Comparison of ENCODE assay signal across 25 cellular contexts in genomic region chr9:114169940-114170791, GRCh38. TPM values are rescaled to one million over a fixed set of nuclear protein-coding genes. Genes with fewer than 3 reads are reported as not detected.
DNase-seq lines count a peak whose midpoint lies in the region; ATAC-seq and TF ChIP-seq lines count a peak whose summit lies in the region.
"Had no signal": no experiment of that assay in that cellular context is flagged by ENCODE, and none has a peak within 500 bp of the region (broad histone marks: within the 10 kb centered on the region; RNA-seq: fewer than 3 reads in every experiment).

No MANE protein-coding gene starts in this region.

- H3K27ac ChIP-seq in endodermal cell (ENCODE audit: low read depth, low read length) (peak overlapping the region; percentile 50), neural progenitor cell (no peak overlapping the region), tibial artery (peak overlapping the region; percentile 59 to 67)
- H3K27ac ChIP-seq: HL-60, pancreas, transverse colon had no signal

- H3K9me3 ChIP-seq in endodermal cell (ENCODE audit: control insufficient read depth, low read length) (no peaks in the 10 kb centered on the region), neural progenitor cell (ENCODE audit: low read depth) (no peaks in the 10 kb centered on the region), tibial artery (no peaks in the 10 kb centered on the region)
- H3K9me3 ChIP-seq: MG63, pancreas, transverse colon had no signal

- no peak overlapping the region for H3K4me2 ChIP-seq in neural progenitor cell

- 76 to 90% methylated on average over 10 to 23 of the region's 23 CpGs for WGBS in endodermal cell (ENCODE audit: insufficient coverage in 1 of 2, insufficient read length in 1 of 2), 2 experiments

- no peaks in the 10 kb centered on the region for H3K27me3 Mint-ChIP-seq in endodermal cell (ENCODE audit: insufficient read depth)
- H3K27me3 Mint-ChIP-seq in neural progenitor cell (ENCODE audit: insufficient read depth, low read depth): peaks cover 5% of the 10 kb centered on the region
- H3K27me3 Mint-ChIP-seq in type B pancreatic cell: no peaks in the 10 kb centered on the region
- H3K27me3 Mint-ChIP-seq in activated naive CD4-positive, alpha-beta T cell treated with anti-CD3 and anti-CD28 coated beads, Interleukin-2, amount 10 ng/mL, durations not matched to agents 7 days and 5 days: no peaks in the 10 kb centered on the region
- H3K27me3 Mint-ChIP-seq: naive thymus-derived CD4-positive, alpha-beta T cell had no signal

- H3K27me3 ChIP-seq in endodermal cell (ENCODE audit: control insufficient read depth, insufficient read depth, low read length, poor library complexity, severe bottlenecking) (no peaks in the 10 kb centered on the region), neural progenitor cell (no peaks in the 10 kb centered on the region), tibial artery (no peaks in the 10 kb centered on the region)
- H3K27me3 ChIP-seq: MG63, pancreas, transverse colon had no signal

- H3K36me3 Mint-ChIP-seq in endodermal cell (ENCODE audit: low read depth): peaks cover 30% of the 10 kb centered on the region
- peaks cover 7% of the 10 kb centered on the region for H3K36me3 Mint-ChIP-seq in neural progenitor cell
- peaks cover 15% of the 10 kb centered on the region for H3K36me3 Mint-ChIP-seq in type B pancreatic cell
- no peaks in the 10 kb centered on the region for H3K36me3 Mint-ChIP-seq in activated naive CD4-positive, alpha-beta T cell treated with anti-CD3 and anti-CD28 coated beads, Interleukin-2, amount 10 ng/mL, durations not matched to agents 7 days and 5 days
- H3K36me3 Mint-ChIP-seq: naive thymus-derived CD4-positive, alpha-beta T cell had no signal

- H3K27ac Mint-ChIP-seq in endodermal cell (no peak overlapping the region), neural progenitor cell (peak overlapping the region; percentile 91), type B pancreatic cell (no peak overlapping the region)
- H3K27ac Mint-ChIP-seq in activated naive CD4-positive, alpha-beta T cell treated with anti-CD3 and anti-CD28 coated beads, Interleukin-2, amount 10 ng/mL, durations not matched to agents 7 days and 5 days: no peak overlapping the region
- H3K27ac Mint-ChIP-seq: naive thymus-derived CD4-positive, alpha-beta T cell; T-helper 1 cell treated with Interleukin-12 subunit alpha and Interleukin-12 subunit beta and Interleukin-4 antibody, amounts not matched to agents 30 μg/mL and 1 μg/mL, for 36 hours had no signal

- H3K4me1 Mint-ChIP-seq in endodermal cell (peaks cover 1% of the 10 kb centered on the region), neural progenitor cell (peaks cover 62% of the 10 kb centered on the region), type B pancreatic cell (ENCODE audit: unreplicated experiment) (peaks cover 46% of the 10 kb centered on the region)
- no peaks in the 10 kb centered on the region for H3K4me1 Mint-ChIP-seq in activated naive CD4-positive, alpha-beta T cell treated with anti-CD3 and anti-CD28 coated beads, Interleukin-2, amount 10 ng/mL, durations not matched to agents 7 days and 5 days
- H3K4me1 Mint-ChIP-seq: naive thymus-derived CD4-positive, alpha-beta T cell had no signal

- no peak overlapping the region for H3K4me3 Mint-ChIP-seq in endodermal cell
- H3K4me3 Mint-ChIP-seq in neural progenitor cell: peak overlapping the region; percentile 28
- H3K4me3 Mint-ChIP-seq in type B pancreatic cell: no peak overlapping the region
- H3K4me3 Mint-ChIP-seq in activated naive CD4-positive, alpha-beta T cell treated with anti-CD3 and anti-CD28 coated beads, Interleukin-2, amount 10 ng/mL, durations not matched to agents 7 days and 5 days: no peak overlapping the region
- H3K4me3 Mint-ChIP-seq: naive thymus-derived CD4-positive, alpha-beta T cell; T-helper 1 cell treated with Interleukin-12 subunit alpha and Interleukin-12 subunit beta and Interleukin-4 antibody, amounts not matched to agents 30 μg/mL and 1 μg/mL, for 36 hours had no signal

- H4K20me1 ChIP-seq in neural progenitor cell (ENCODE audit: low read depth): peaks cover 9% of the 10 kb centered on the region

- H3K4me3 ChIP-seq in astrocyte of the spinal cord (ENCODE audit: low read depth, low read length) (no peak overlapping the region), endodermal cell (ENCODE audit: low read length) (no peak overlapping the region), neural progenitor cell (no peak overlapping the region), tibial artery (no peak overlapping the region)
- H3K4me3 ChIP-seq: MG63, pancreas, transverse colon had no signal

- H3K4me1 ChIP-seq in endodermal cell (ENCODE audit: control insufficient read depth, insufficient read depth, low read length): peaks cover 4% of the 10 kb centered on the region
- H3K4me1 ChIP-seq in neural progenitor cell: peaks cover 17% of the 10 kb centered on the region
- H3K4me1 ChIP-seq in tibial artery: peaks cover 2 to 77% (median 55%) of the 10 kb centered on the region in 4 donors

- no peaks in the 10 kb centered on the region for H3F3A ChIP-seq in neural progenitor cell (ENCODE audit: low read depth)

- H3K79me2 ChIP-seq in neural progenitor cell (ENCODE audit: low read depth): no peaks in the 10 kb centered on the region

- no peak for ATAC-seq in HG02970 (IDR thresholded peaks at IDR 0.05; ENCODE audit: low FRiP score, unreplicated experiment)
- ATAC-seq: naive thymus-derived CD4-positive, alpha-beta T cell; pancreas had no signal

- H3K9me3 Mint-ChIP-seq in endodermal cell (no peaks in the 10 kb centered on the region), neural progenitor cell (no peaks in the 10 kb centered on the region), type B pancreatic cell (no peaks in the 10 kb centered on the region)
- H3K9me3 Mint-ChIP-seq in activated naive CD4-positive, alpha-beta T cell treated with anti-CD3 and anti-CD28 coated beads, Interleukin-2, amount 10 ng/mL, durations not matched to agents 7 days and 5 days: no peaks in the 10 kb centered on the region
- H3K9me3 Mint-ChIP-seq: naive thymus-derived CD4-positive, alpha-beta T cell; T-helper 1 cell treated with Interleukin-12 subunit alpha and Interleukin-12 subunit beta and Interleukin-4 antibody, amounts not matched to agents 30 μg/mL and 1 μg/mL, for 36 hours had no signal

- TF ChIP-seq CTCF in astrocyte of the spinal cord (IDR thresholded peaks at IDR 0.05; ENCODE audit: low read depth, low read length) (no peak), endodermal cell (conservative IDR thresholded peaks at IDR 0.05) (no peak), neural progenitor cell (IDR thresholded peaks at IDR 0.05) (no peak), tibial artery (IDR thresholded peaks at IDR 0.05) (no peak), type B pancreatic cell (conservative IDR thresholded peaks at IDR 0.05) (no peak)

- DNase-seq in astrocyte of the spinal cord (ENCODE audit: low read depth, low spot score) (peak; percentile 70), endodermal cell (no peak), neural progenitor cell (ENCODE audit: low spot score) (no peak), tibial artery (no peak), type B pancreatic cell (ENCODE audit: extremely low spot score, unreplicated experiment) (no peak)
- DNase-seq in activated naive CD4-positive, alpha-beta T cell treated with anti-CD3 and anti-CD28 coated beads, Interleukin-2, amount 10 ng/mL, durations not matched to agents 7 days and 5 days: no peak
- DNase-seq: activated CD4-positive, alpha-beta T cell treated with anti-CD3 and anti-CD28 coated beads, Interleukin-2, amount 50 U/mL, for 4 hours; activated gamma-delta T cell treated with Interleukin-2 at 50 U/mL for 16 hours; activated T-cell treated with anti-CD3 and anti-CD28 coated beads, Interleukin-2, amount 50 U/mL, for 48 hours; C1 segment of cervical spinal cord; DMS153; KG1; MG63; naive thymus-derived CD4-positive, alpha-beta T cell; NCI-H1417; NCI-H2029; NCI-H526; OCI-M1; stimulated activated CD4-positive, alpha-beta T cell treated with anti-CD3 and anti-CD28 coated beads, Interleukin-12 subunit alpha, Interleukin-12 subunit beta, amount 100 ng/mL, for 4 hours; stimulated activated CD4-positive, alpha-beta T cell treated with anti-CD3 and anti-CD28 coated beads, Interleukin-4, amount 100 ng/mL, for 1 hour; transverse colon had no signal

- in situ Hi-C loops in astrocyte of the spinal cord (cut with HindIII; ENCODE audit: low sequenced_read_pairs): no loop called here

- H3K36me3 ChIP-seq in endodermal cell (ENCODE audit: control insufficient read depth, insufficient read depth, low read length): peaks cover 60% of the 10 kb centered on the region
- H3K36me3 ChIP-seq in neural progenitor cell: no peaks in the 10 kb centered on the region
- peaks cover 0 to 6% (median 0%) of the 10 kb centered on the region in 3 donors for H3K36me3 ChIP-seq in tibial artery
- H3K36me3 ChIP-seq: MG63, pancreas, transverse colon had no signal

- H3K9ac ChIP-seq in endodermal cell (ENCODE audit: extremely low read depth, low read length, poor library complexity, severe bottlenecking): no peak overlapping the region
- no peak overlapping the region for H3K9ac ChIP-seq in neural progenitor cell

- intact Hi-C loops in tibial artery (cut with DNase I; ENCODE audit: low total_unique reads): loop anchor here (10.0 kb wide), 1 partner anchor 45 kb away; no protein-coding TSS in a partner anchor

- CTCF ChIA-PET in activated naive CD4-positive, alpha-beta T cell treated with anti-CD3 and anti-CD28 coated beads, Interleukin-2, amount 10 ng/mL, durations not matched to agents 7 days and 5 days (lab: Charles Lee): no interaction called here

- no peak overlapping the region for H2AFZ ChIP-seq in neural progenitor cell (replicated peaks)

RNA-seq across cellular contexts. Expression of gene COL27A1, which starts 14.8 kb away (rescaled TPM):
- 10 to 100 TPM; 43.8 to 69.5 TPM for total RNA-seq in endodermal cell
- polyA plus RNA-seq in endodermal cell (2013, experiment 1 of 2): 27.0 TPM
- 29.4 TPM for polyA plus RNA-seq in endodermal cell (2013, experiment 2 of 2)
- total RNA-seq in neural progenitor cell (ENCODE audit: low replicate concordance): 4.3 and 16.2 TPM in 2 replicates
- total RNA-seq in type B pancreatic cell (ENCODE audit: low replicate concordance): 29.5 and 65.1 TPM in 2 replicates
- polyA plus RNA-seq: naive thymus-derived CD4-positive, alpha-beta T cell had no signal
